ENCODE assay signal across 3 cellular contexts in the genomic region with DNA sequence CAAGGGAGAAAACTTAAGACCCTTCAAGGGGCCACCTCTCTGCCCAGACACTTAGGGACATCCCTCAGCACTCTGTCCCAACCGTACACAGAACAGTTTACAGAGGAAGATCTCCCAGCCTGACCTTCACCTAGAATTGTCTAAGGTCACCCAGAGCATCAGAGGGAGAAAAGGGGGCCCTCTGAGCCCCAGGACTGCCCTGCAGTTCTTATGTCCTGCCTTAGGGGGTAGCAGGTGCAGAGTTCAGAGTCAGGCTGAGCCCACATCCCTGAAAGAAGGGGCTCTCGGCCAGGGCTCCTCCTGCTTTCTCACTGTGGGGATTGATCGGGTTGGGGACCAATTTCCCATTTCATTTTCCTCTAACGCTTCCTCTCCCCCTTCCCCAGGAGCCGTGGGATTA.
TF ChIP-seq lines count a peak whose summit lies in the region.

No MANE protein-coding gene starts in this region.

TF ChIP-seq in HepG2, 621 proteins besides CTCF, POLR2A, EP300 and RAD21:
- TF ChIP-seq HDAC6 (IDR thresholded peaks at IDR 0.05; ENCODE audit: low read depth, low read length): no peak
- no peak for TF ChIP-seq ARNTL (CRISPR knock-in tag; IDR thresholded peaks at IDR 0.05)
- TF ChIP-seq GATA4 (IDR thresholded peaks at IDR 0.05; ENCODE audit: borderline replicate concordance, low read depth): no peak
- TF ChIP-seq, protein P1, sequence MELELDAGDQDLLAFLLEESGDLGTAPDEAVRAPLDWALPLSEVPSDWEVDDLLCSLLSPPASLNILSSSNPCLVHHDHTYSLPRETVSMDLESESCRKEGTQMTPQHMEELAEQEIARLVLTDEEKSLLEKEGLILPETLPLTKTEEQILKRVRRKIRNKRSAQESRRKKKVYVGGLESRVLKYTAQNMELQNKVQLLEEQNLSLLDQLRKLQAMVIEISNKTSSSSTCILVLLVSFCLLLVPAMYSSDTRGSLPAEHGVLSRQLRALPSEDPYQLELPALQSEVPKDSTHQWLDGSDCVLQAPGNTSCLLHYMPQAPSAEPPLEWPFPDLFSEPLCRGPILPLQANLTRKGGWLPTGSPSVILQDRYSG (CRISPR knock-in tag; IDR thresholded peaks at IDR 0.05): no peak
- TF ChIP-seq HNRNPL (IDR thresholded peaks at IDR 0.05; ENCODE audit: low read depth, low read length): no peak
- no peak for TF ChIP-seq ZNF569 (CRISPR knock-in tag; IDR thresholded peaks at IDR 0.05; ENCODE audit: borderline replicate concordance)
- TF ChIP-seq, protein P2, sequence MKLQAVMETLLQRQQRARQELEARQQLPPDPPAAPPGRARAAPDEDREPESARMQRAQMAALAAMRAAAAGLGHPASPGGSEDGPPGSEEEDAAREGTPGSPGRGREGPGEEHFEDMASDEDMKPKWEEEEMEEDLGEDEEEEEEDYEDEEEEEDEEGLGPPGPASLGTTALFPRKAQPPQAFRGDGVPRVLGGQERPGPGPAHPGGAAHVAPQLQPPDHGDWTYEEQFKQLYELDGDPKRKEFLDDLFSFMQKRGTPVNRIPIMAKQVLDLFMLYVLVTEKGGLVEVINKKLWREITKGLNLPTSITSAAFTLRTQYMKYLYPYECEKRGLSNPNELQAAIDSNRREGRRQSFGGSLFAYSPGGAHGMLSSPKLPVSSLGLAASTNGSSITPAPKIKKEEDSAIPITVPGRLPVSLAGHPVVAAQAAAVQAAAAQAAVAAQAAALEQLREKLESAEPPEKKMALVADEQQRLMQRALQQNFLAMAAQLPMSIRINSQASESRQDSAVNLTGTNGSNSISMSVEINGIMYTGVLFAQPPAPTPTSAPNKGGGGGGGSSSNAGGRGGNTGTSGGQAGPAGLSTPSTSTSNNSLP (IDR thresholded peaks at IDR 0.05; ENCODE audit: low read depth, low read length): no peak
- TF ChIP-seq ZNF83 (CRISPR knock-in tag; IDR thresholded peaks at IDR 0.05; ENCODE audit: borderline replicate concordance): no peak
- TF ChIP-seq, protein P3, sequence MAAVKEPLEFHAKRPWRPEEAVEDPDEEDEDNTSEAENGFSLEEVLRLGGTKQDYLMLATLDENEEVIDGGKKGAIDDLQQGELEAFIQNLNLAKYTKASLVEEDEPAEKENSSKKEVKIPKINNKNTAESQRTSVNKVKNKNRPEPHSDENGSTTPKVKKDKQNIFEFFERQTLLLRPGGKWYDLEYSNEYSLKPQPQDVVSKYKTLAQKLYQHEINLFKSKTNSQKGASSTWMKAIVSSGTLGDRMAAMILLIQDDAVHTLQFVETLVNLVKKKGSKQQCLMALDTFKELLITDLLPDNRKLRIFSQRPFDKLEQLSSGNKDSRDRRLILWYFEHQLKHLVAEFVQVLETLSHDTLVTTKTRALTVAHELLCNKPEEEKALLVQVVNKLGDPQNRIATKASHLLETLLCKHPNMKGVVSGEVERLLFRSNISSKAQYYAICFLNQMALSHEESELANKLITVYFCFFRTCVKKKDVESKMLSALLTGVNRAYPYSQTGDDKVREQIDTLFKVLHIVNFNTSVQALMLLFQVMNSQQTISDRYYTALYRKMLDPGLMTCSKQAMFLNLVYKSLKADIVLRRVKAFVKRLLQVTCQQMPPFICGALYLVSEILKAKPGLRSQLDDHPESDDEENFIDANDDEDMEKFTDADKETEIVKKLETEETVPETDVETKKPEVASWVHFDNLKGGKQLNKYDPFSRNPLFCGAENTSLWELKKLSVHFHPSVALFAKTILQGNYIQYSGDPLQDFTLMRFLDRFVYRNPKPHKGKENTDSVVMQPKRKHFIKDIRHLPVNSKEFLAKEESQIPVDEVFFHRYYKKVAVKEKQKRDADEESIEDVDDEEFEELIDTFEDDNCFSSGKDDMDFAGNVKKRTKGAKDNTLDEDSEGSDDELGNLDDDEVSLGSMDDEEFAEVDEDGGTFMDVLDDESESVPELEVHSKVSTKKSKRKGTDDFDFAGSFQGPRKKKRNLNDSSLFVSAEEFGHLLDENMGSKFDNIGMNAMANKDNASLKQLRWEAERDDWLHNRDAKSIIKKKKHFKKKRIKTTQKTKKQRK (IDR thresholded peaks at IDR 0.05; ENCODE audit: low read length): no peak
- TF ChIP-seq JUNB (CRISPR knock-in tag; IDR thresholded peaks at IDR 0.05; ENCODE audit: borderline replicate concordance): no peak
- no peak for TF ChIP-seq NFYB (CRISPR knock-in tag; IDR thresholded peaks at IDR 0.05)
- no peak for TF ChIP-seq MZF1 (CRISPR knock-in tag; IDR thresholded peaks at IDR 0.05; ENCODE audit: borderline replicate concordance)
- no peak for TF ChIP-seq ELF1 (CRISPR knock-in tag; IDR thresholded peaks at IDR 0.05)
- no peak for TF ChIP-seq ZNF776 (CRISPR knock-in tag; IDR thresholded peaks at IDR 0.05)

TF ChIP-seq in H1, 55 proteins besides CTCF, POLR2A, EP300 and RAD21:
- TF ChIP-seq CREB1 (IDR thresholded peaks at IDR 0.05) (no peak), KDM1A (IDR thresholded peaks at IDR 0.05; ENCODE audit: borderline replicate concordance, low read length) (no peak), HDAC2 (IDR thresholded peaks at IDR 0.05; ENCODE audit: borderline replicate concordance in 1 of 2, low read depth in 2 of 2, low read length in 2 of 2) (no peak), FOSL1 (IDR thresholded peaks at IDR 0.05; ENCODE audit: insufficient read depth, low read depth, low read length) (no peak), KDM4A (IDR thresholded peaks at IDR 0.05; ENCODE audit: low read depth, low read length, severe bottlenecking) (no peak)
TF ChIP-seq in H1: peak in this region for 0.

TF ChIP-seq in SK-N-SH, 30 proteins besides CTCF, POLR2A, EP300 and RAD21:
- TF ChIP-seq, protein P4, sequence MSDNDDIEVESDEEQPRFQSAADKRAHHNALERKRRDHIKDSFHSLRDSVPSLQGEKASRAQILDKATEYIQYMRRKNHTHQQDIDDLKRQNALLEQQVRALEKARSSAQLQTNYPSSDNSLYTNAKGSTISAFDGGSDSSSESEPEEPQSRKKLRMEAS (IDR thresholded peaks at IDR 0.05; ENCODE audit: low read depth): no peak
- TF ChIP-seq CHD2 (IDR thresholded peaks at IDR 0.05; ENCODE audit: low read length, partially characterized antibody) (no peak), GABPA (IDR thresholded peaks at IDR 0.05; ENCODE audit: low read depth) (no peak), ELF1 (IDR thresholded peaks at IDR 0.05) (no peak), SMC3 (IDR thresholded peaks at IDR 0.05; ENCODE audit: low read depth, low read length) (no peak), MEF2A (IDR thresholded peaks at IDR 0.05; ENCODE audit: borderline replicate concordance, low read depth) (no peak), TEAD4 (IDR thresholded peaks at IDR 0.05; ENCODE audit: borderline replicate concordance, insufficient read depth) (no peak), GATA2 (CRISPR knock-in tag; IDR thresholded peaks at IDR 0.05) (no peak), RCOR1 (IDR thresholded peaks at IDR 0.05; ENCODE audit: low read length) (no peak), YY1 (IDR thresholded peaks at IDR 0.05; ENCODE audit: low read depth) (no peak), NFIC (IDR thresholded peaks at IDR 0.05; ENCODE audit: borderline replicate concordance) (no peak), FOSL2 (IDR thresholded peaks at IDR 0.05; ENCODE audit: borderline replicate concordance, low read depth) (no peak), TCF12 (IDR thresholded peaks at IDR 0.05) (no peak), SIN3A (IDR thresholded peaks at IDR 0.05; ENCODE audit: borderline replicate concordance, low read depth, low read length) (no peak), NRF1 (IDR thresholded peaks at IDR 0.05; ENCODE audit: low read depth, low read length) (no peak), MXI1 (IDR thresholded peaks at IDR 0.05; ENCODE audit: low read depth, low read length) (no peak)
- TF ChIP-seq, protein P5, sequence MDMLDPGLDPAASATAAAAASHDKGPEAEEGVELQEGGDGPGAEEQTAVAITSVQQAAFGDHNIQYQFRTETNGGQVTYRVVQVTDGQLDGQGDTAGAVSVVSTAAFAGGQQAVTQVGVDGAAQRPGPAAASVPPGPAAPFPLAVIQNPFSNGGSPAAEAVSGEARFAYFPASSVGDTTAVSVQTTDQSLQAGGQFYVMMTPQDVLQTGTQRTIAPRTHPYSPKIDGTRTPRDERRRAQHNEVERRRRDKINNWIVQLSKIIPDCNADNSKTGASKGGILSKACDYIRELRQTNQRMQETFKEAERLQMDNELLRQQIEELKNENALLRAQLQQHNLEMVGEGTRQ (IDR thresholded peaks at IDR 0.05; ENCODE audit: borderline replicate concordance, low read depth, low read length): no peak
- TF ChIP-seq, protein P6, sequence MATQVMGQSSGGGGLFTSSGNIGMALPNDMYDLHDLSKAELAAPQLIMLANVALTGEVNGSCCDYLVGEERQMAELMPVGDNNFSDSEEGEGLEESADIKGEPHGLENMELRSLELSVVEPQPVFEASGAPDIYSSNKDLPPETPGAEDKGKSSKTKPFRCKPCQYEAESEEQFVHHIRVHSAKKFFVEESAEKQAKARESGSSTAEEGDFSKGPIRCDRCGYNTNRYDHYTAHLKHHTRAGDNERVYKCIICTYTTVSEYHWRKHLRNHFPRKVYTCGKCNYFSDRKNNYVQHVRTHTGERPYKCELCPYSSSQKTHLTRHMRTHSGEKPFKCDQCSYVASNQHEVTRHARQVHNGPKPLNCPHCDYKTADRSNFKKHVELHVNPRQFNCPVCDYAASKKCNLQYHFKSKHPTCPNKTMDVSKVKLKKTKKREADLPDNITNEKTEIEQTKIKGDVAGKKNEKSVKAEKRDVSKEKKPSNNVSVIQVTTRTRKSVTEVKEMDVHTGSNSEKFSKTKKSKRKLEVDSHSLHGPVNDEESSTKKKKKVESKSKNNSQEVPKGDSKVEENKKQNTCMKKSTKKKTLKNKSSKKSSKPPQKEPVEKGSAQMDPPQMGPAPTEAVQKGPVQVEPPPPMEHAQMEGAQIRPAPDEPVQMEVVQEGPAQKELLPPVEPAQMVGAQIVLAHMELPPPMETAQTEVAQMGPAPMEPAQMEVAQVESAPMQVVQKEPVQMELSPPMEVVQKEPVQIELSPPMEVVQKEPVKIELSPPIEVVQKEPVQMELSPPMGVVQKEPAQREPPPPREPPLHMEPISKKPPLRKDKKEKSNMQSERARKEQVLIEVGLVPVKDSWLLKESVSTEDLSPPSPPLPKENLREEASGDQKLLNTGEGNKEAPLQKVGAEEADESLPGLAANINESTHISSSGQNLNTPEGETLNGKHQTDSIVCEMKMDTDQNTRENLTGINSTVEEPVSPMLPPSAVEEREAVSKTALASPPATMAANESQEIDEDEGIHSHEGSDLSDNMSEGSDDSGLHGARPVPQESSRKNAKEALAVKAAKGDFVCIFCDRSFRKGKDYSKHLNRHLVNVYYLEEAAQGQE (IDR thresholded peaks at IDR 0.05; ENCODE audit: low read depth, low read length): no peak
- TF ChIP-seq, protein P7, sequence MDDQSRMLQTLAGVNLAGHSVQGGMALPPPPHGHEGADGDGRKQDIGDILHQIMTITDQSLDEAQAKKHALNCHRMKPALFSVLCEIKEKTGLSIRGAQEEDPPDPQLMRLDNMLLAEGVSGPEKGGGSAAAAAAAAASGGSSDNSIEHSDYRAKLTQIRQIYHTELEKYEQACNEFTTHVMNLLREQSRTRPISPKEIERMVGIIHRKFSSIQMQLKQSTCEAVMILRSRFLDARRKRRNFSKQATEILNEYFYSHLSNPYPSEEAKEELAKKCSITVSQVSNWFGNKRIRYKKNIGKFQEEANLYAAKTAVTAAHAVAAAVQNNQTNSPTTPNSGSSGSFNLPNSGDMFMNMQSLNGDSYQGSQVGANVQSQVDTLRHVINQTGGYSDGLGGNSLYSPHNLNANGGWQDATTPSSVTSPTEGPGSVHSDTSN (IDR thresholded peaks at IDR 0.05): no peak
